In genomic region chr13:80048802-80049201, GRCh38 we compare ENCODE assay signal across 2 cellular contexts.
TF ChIP-seq lines count a peak whose summit lies in the region.

No MANE protein-coding gene starts in this region.

TF ChIP-seq in GM23338, 12 proteins besides CTCF, POLR2A, EP300 and RAD21 (continued from another document):
- TF ChIP-seq ETS1 (IDR thresholded peaks at IDR 0.05) (no peak), NANOG (IDR thresholded peaks at IDR 0.05; ENCODE audit: borderline replicate concordance) (no peak), EZH2 (IDR thresholded peaks at IDR 0.05; ENCODE audit: low read depth, unreplicated experiment) (no peak), ZNF462 (CRISPR knock-in tag; IDR thresholded peaks at IDR 0.05) (no peak)
TF ChIP-seq in GM23338: peak in this region for 0.

TF ChIP-seq in GM12878, 131 proteins besides CTCF, POLR2A, EP300 and RAD21 (continued from another document and continues in another):
- TF ChIP-seq CUX1 (IDR thresholded peaks at IDR 0.05; ENCODE audit: insufficient replicate concordance, low read depth, low read length), result peak; percentile 93
- peak; percentile 94 for TF ChIP-seq PAX5 (IDR thresholded peaks at IDR 0.05; ENCODE audit: borderline replicate concordance, low read depth, low read length)
- TF ChIP-seq USF2 (IDR thresholded peaks at IDR 0.05; ENCODE audit: borderline replicate concordance, low read depth, low read length), result no peak
- TF ChIP-seq SMAD1 (IDR thresholded peaks at IDR 0.05; ENCODE audit: low read depth, partially characterized antibody), result no peak
- TF ChIP-seq ATF2 (IDR thresholded peaks at IDR 0.05; ENCODE audit: low read length), result peak; percentile 97
- no peak for TF ChIP-seq STAT1 (conservative IDR thresholded peaks at IDR 0.05)
- TF ChIP-seq PML (IDR thresholded peaks at IDR 0.05; ENCODE audit: low read length), result peak; percentile 88
- TF ChIP-seq HDGF (IDR thresholded peaks at IDR 0.05), result no peak
- no peak for TF ChIP-seq RBBP5 (conservative IDR thresholded peaks at IDR 0.05)
- peak; percentile 92; the same call in 1 of the 2 replicates for TF ChIP-seq FOXM1 (IDR thresholded peaks at IDR 0.05; ENCODE audit: low read depth, low read length)
- peak; percentile 99 for TF ChIP-seq RUNX3 (IDR thresholded peaks at IDR 0.05; ENCODE audit: low read length)
- TF ChIP-seq CEBPZ (IDR thresholded peaks at IDR 0.05; ENCODE audit: low read depth, low read length), result no peak
- no peak for TF ChIP-seq KDM1A (IDR thresholded peaks at IDR 0.05; ENCODE audit: borderline replicate concordance)
- no peak for TF ChIP-seq EZH2 (IDR thresholded peaks at IDR 0.05; ENCODE audit: borderline replicate concordance, control insufficient read depth, low read depth, low read length)
- no peak for TF ChIP-seq ZBTB33 (IDR thresholded peaks at IDR 0.05)
- no peak for TF ChIP-seq IRF5 (IDR thresholded peaks at IDR 0.05; ENCODE audit: borderline replicate concordance)
- no peak; the same call in 1 of the 2 replicates for TF ChIP-seq NR2F1 (conservative IDR thresholded peaks at IDR 0.05)
- no peak for TF ChIP-seq POLR2AphosphoS2 (IDR thresholded peaks at IDR 0.05; ENCODE audit: low read depth, low read length)
- no peak for TF ChIP-seq RFX5 (IDR thresholded peaks at IDR 0.05; ENCODE audit: low read depth, low read length)
- no peak for TF ChIP-seq BRCA1 (IDR thresholded peaks at IDR 0.05; ENCODE audit: low read depth, low read length)
- peak; percentile 81 for TF ChIP-seq BMI1 (IDR thresholded peaks at IDR 0.05; ENCODE audit: borderline replicate concordance)
- no peak for TF ChIP-seq SIN3A (IDR thresholded peaks at IDR 0.05; ENCODE audit: low read depth, low read length)
- no peak for TF ChIP-seq ZBTB40 (IDR thresholded peaks at IDR 0.05; ENCODE audit: borderline replicate concordance)
- no peak for TF ChIP-seq HSF1 (IDR thresholded peaks at IDR 0.05; ENCODE audit: low read depth, low read length)
- TF ChIP-seq RELA (IDR thresholded peaks at IDR 0.05; ENCODE audit: borderline replicate concordance, partially characterized antibody), result no peak
- no peak for TF ChIP-seq PRDM15 (CRISPR knock-in tag; IDR thresholded peaks at IDR 0.05)
- no peak for TF ChIP-seq HCFC1 (IDR thresholded peaks at IDR 0.05; ENCODE audit: low read length)
- no peak for TF ChIP-seq TAF1 (IDR thresholded peaks at IDR 0.05; ENCODE audit: borderline replicate concordance, low read depth, low read length)
